ENCODE assay signal across 10 cellular contexts in the genomic region with DNA sequence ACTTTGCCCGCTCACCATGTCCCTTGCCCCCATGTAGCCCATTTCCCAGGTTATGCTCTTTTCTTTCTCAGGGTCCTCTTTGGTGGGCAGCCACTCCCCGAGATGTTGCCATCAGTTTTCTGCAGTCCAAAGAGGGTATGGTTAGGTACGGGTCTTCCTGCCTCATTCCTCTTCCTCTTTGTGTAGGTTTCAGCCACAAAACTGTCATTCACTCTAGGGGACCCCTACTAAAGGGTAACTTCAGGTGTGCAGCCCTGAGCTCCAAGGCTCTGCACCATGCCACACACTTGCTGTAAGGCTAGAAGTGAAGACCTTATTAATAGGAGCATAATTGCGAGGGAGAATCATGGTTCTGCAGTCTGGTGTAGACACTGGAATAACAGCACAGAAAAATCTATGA.
"Had no signal": no experiment of that assay in that cellular context is flagged by ENCODE, and none has a peak within 500 bp of the region (broad histone marks: within the 10 kb centered on the region; RNA-seq: fewer than 3 reads in every experiment).

No MANE protein-coding gene starts in this region.

- H3K27ac ChIP-seq: brain microvascular endothelial cell, stomach, thoracic aorta had no signal

- H3K27me3 ChIP-seq: brain microvascular endothelial cell, stomach had no signal

- H3K9me3 Mint-ChIP-seq: activated naive CD4-positive, alpha-beta T cell treated with anti-CD3 and anti-CD28 coated beads, Interleukin-2, amount 50 U/mL, for 24 hours; endodermal cell; T-helper 2 cell treated with Interferon-gamma antibody and Interleukin-4, amounts not matched to agents 5 μg/mL and 100 μg/mL, for 36 hours had no signal

- H3K9me3 ChIP-seq: stomach, thoracic aorta had no signal

- H3K4me3 ChIP-seq: stomach, thoracic aorta had no signal

- H3K27ac Mint-ChIP-seq: activated naive CD4-positive, alpha-beta T cell treated with anti-CD3 and anti-CD28 coated beads, Interleukin-2, amount 50 U/mL, for 24 hours; endodermal cell; T-helper 2 cell treated with Interferon-gamma antibody and Interleukin-4, amounts not matched to agents 5 μg/mL and 100 μg/mL, for 36 hours had no signal

- H3K27me3 Mint-ChIP-seq: activated naive CD4-positive, alpha-beta T cell treated with anti-CD3 and anti-CD28 coated beads, Interleukin-2, amount 50 U/mL, for 24 hours had no signal

- ATAC-seq: activated CD4-positive, CD25-positive, alpha-beta regulatory T cell treated with anti-CD3 and anti-CD28 coated beads, Interleukin-2, amount 50 U/mL, for 24 hours had no signal

- DNase-seq: activated effector memory CD4-positive, alpha-beta T cell treated with Interleukin-2 at 50 U/mL for 16 hours; brain microvascular endothelial cell; dermis blood vessel endothelial cell; endodermal cell; stimulated activated CD4-positive, alpha-beta T cell treated with anti-CD3 and anti-CD28 coated beads, Interleukin-2, amount 100 ng/mL, for 48 hours; stomach had no signal

- H3K4me3 Mint-ChIP-seq: activated naive CD4-positive, alpha-beta T cell treated with anti-CD3 and anti-CD28 coated beads, Interleukin-2, amount 50 U/mL, for 24 hours; endodermal cell; T-helper 2 cell treated with Interferon-gamma antibody and Interleukin-4, amounts not matched to agents 5 μg/mL and 100 μg/mL, for 36 hours had no signal

- H3K4me1 Mint-ChIP-seq: endodermal cell had no signal

- H3K36me3 ChIP-seq: thoracic aorta had no signal
